Comparison of ENCODE assay signal across 20 cellular contexts in genomic region chr1:56097713-56098112, GRCh38.
"Had no signal": no experiment of that assay in that cellular context is flagged by ENCODE, and none has a peak within 500 bp of the region (broad histone marks: within the 10 kb centered on the region; RNA-seq: fewer than 3 reads in every experiment).

No MANE protein-coding gene starts in this region.

- H3K4me3 ChIP-seq: cardiac muscle cell, SJCRH30 had no signal

- H3K27ac ChIP-seq: brain microvascular endothelial cell, cardiac muscle cell, KMS-11, SJCRH30 had no signal

- DNase-seq: activated CD4-positive, alpha-beta T cell treated with anti-CD3 and anti-CD28 coated beads for 4 hours; activated CD8-positive, alpha-beta memory T cell treated with anti-CD3 and anti-CD28 coated beads, Interleukin-2, amount 50 U/mL, for 4 hours; activated CD8-positive, alpha-beta T cell treated with anti-CD3 and anti-CD28 coated beads for 36 hours; activated gamma-delta T cell treated with Interleukin-2 at 50 U/mL for 16 hours; activated naive CD4-positive, alpha-beta T cell treated with anti-CD3 and anti-CD28 coated beads, Interleukin-2, amount 10 ng/mL, durations not matched to agents 7 days and 5 days; activated naive CD8-positive, alpha-beta T cell treated with anti-CD3 and anti-CD28 coated beads for 36 hours; activated T-cell treated with anti-CD3 and anti-CD28 coated beads, Interleukin-2, amount 50 U/mL, for 72 hours; brain microvascular endothelial cell; NCI-H1092; NCI-H1417; NCI-H2029 treated with DMSO at 0.1 percent for 48 hours; NCI-H526; NCI-H82; RPMI8226; SJCRH30 had no signal

- H3K27me3 ChIP-seq: brain microvascular endothelial cell, cardiac muscle cell, SJCRH30 had no signal

- ATAC-seq: activated CD4-positive, CD25-positive, alpha-beta regulatory T cell treated with anti-CD3 and anti-CD28 coated beads, Interleukin-2, amount 50 U/mL, for 24 hours; activated CD8-positive, alpha-beta T cell treated with anti-CD3 and anti-CD28 coated beads for 36 hours; activated T-cell treated with anti-CD3 and anti-CD28 coated beads, Interleukin-2, amount 50 U/mL, for 72 hours; Panc1; Right ventricle myocardium inferior had no signal

- H3K4me1 ChIP-seq: SJCRH30 had no signal

- H3K9me3 ChIP-seq: SJCRH30 had no signal

- H3K9ac ChIP-seq: KMS-11 had no signal

- H3K4me2 ChIP-seq: KMS-11 had no signal

- H3K36me3 ChIP-seq: brain microvascular endothelial cell, cardiac muscle cell, SJCRH30 had no signal
